Comparison of ENCODE assay signal across 1 cellular context in genomic region chr13:44764334-44764733, GRCh38.
TF ChIP-seq lines count a peak whose summit lies in the region.

No MANE protein-coding gene starts in this region.

TF ChIP-seq in H1, 55 proteins besides CTCF, POLR2A, EP300 and RAD21 (continued from another document):
- TF ChIP-seq ATF3 (IDR thresholded peaks at IDR 0.05; ENCODE audit: insufficient read depth, low read depth, low read length) (no peak), BCL11A (IDR thresholded peaks at IDR 0.05; ENCODE audit: low read depth in 2 of 2, low read length in 2 of 2) (no peak), SRF (IDR thresholded peaks at IDR 0.05; ENCODE audit: low read depth, low read length) (no peak)
